In the genomic region with DNA sequence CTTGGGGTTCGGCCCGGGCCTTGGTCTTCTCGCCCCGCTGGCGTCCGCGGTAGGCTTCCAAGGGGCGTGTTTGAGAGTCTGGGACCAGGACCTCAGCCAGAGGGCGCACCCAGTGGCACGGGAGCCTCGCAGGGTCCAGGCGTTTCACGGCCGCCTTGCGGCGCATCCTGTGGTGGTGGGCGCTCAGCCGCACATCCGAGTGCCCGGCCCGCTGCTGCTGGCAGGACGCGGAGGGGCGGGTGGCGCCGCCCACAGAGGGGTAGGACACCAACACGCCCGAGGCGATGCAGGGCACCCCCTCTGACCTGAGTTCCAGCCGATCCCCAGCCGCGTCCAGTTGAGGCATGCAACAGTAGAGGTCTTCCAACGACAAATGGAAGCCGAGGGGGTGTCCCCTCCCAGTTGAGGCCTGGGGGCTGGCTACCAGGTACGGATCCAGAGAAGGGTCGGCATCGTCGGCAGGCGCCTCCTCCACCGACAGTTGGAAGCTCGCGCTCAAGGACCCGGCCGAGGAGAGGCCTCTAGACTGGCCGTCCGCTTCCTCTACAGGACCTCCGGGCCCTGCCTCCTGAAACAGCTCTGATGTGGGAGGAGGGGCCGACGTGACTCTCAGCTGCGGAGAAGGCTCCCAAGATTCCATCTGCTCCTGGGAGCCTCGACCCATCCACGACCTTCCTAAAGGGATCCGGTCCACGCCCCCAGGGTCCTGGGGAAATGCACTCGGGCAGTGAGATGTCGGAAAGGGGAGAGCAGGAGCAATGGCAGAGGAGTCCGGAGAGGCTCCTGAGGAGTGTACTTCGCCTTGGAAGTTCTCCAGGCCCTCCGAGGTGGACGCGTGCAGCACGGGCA, we compare ENCODE assay signal across 9 cellular contexts. TPM values are rescaled to one million over a fixed set of nuclear protein-coding genes. Genes with fewer than 3 reads are reported as not detected.
DNase-seq lines count a peak whose midpoint lies in the region; ATAC-seq and TF ChIP-seq lines count a peak whose summit lies in the region.
"Had no signal": no experiment of that assay in that cellular context is flagged by ENCODE, and none has a peak within 500 bp of the region (broad histone marks: within the 10 kb centered on the region; RNA-seq: fewer than 3 reads in every experiment).

No MANE protein-coding gene starts in this region.

- H3K4me1 ChIP-seq in PC-9 (replicated peaks; ENCODE audit: insufficient read depth), result peaks cover under 1% of the 10 kb centered on the region; the same call in 1 of the 2 replicates
- peaks cover 0 to 14% of the 10 kb centered on the region in 2 donors for H3K4me1 ChIP-seq in naive thymus-derived CD4-positive, alpha-beta T cell (ENCODE audit: control insufficient read depth in 2 of 2, insufficient read depth in 2 of 2, low read length in 2 of 2)
- H3K4me1 ChIP-seq: A549 had no signal

- peak overlapping the region in 4 of 9 donors; percentile 21 to 92 (median 74) for H3K27ac Mint-ChIP-seq in naive thymus-derived CD4-positive, alpha-beta T cell

- no peaks in the 10 kb centered on the region for H3K9me3 Mint-ChIP-seq in naive thymus-derived CD4-positive, alpha-beta T cell

- H3K79me2 ChIP-seq in PC-9 (ENCODE audit: low read depth), result no peaks in the 10 kb centered on the region

- no peaks in the 10 kb centered on the region for H3K9me2 ChIP-seq in PC-9 (ENCODE audit: insufficient read depth)

- no peaks in the 10 kb centered on the region for H3K27me3 ChIP-seq in PC-9 (ENCODE audit: insufficient read depth, low read depth)
- H3K27me3 ChIP-seq in naive thymus-derived CD4-positive, alpha-beta T cell (ENCODE audit: control insufficient read depth in 2 of 2, insufficient read depth in 2 of 2, low read length in 2 of 2), result peaks cover 0 to 4% of the 10 kb centered on the region in 2 donors

- H2AFZ ChIP-seq in PC-9, result no peak overlapping the region

- no peaks in the 10 kb centered on the region for H4K20me1 ChIP-seq in PC-9 (ENCODE audit: insufficient read depth)

- CTCF ChIA-PET in PC-9 (lab: Charles Lee), result no interaction called here
- CTCF ChIA-PET in naive thymus-derived CD4-positive, alpha-beta T cell (lab: Charles Lee), result no interaction called here

- peaks cover 0 to 12% (median 0%) of the 10 kb centered on the region in 5 donors for H3K27me3 Mint-ChIP-seq in naive thymus-derived CD4-positive, alpha-beta T cell

- no peak overlapping the region; the same call in 1 of the 2 replicates for H3K4me3 ChIP-seq in PC-9
- H3K4me3 ChIP-seq in epithelial cell of proximal tubule (ENCODE audit: low read depth, low read length), result peak overlapping the region; percentile 64
- H3K4me3 ChIP-seq in naive thymus-derived CD4-positive, alpha-beta T cell (ENCODE audit: low read length), result peak overlapping the region; percentile 57
- H3K4me3 ChIP-seq: A549 had no signal

- ATAC-seq in naive thymus-derived CD4-positive, alpha-beta T cell, result peak; percentile 54
- ATAC-seq in GM21717 (IDR thresholded peaks at IDR 0.05; ENCODE audit: unreplicated experiment) (no peak), HG02840 (IDR thresholded peaks at IDR 0.05; ENCODE audit: low FRiP score, unreplicated experiment) (no peak)
- ATAC-seq: A549 had no signal

- H3K36me3 ChIP-seq in PC-9 (ENCODE audit: low read depth), result no peaks in the 10 kb centered on the region
- H3K36me3 ChIP-seq in naive thymus-derived CD4-positive, alpha-beta T cell (ENCODE audit: control insufficient read depth in 2 of 3, insufficient read depth in 3 of 3, low read length in 3 of 3), result no peaks in the 10 kb centered on the region

- H3K9me3 ChIP-seq in PC-9 (ENCODE audit: insufficient read depth, low read depth), result no peaks in the 10 kb centered on the region
- H3K9me3 ChIP-seq in naive thymus-derived CD4-positive, alpha-beta T cell (ENCODE audit: control insufficient read depth in 2 of 3, low read length in 3 of 3), result no peaks in the 10 kb centered on the region
- H3K9me3 ChIP-seq: A549 had no signal

- H3K4me3 Mint-ChIP-seq in naive thymus-derived CD4-positive, alpha-beta T cell, result peak overlapping the region; percentile 37 to 87 (median 78)

- no peaks in the 10 kb centered on the region for H3F3A ChIP-seq in PC-9 (ENCODE audit: insufficient read depth, low read depth)

- no peak overlapping the region for H3K27ac ChIP-seq in PC-9
- peak overlapping the region; percentile 49 for H3K27ac ChIP-seq in naive thymus-derived CD4-positive, alpha-beta T cell (ENCODE audit: low read depth, low read length)
- H3K27ac ChIP-seq: A549 had no signal

- POLR2A ChIA-PET in PC-9 (lab: Charles Lee; ENCODE audit: unreplicated experiment), result no interaction called here
- POLR2A ChIA-PET in naive thymus-derived CD4-positive, alpha-beta T cell (lab: Charles Lee), result interaction anchor here (0.7 to 2.8 kb wide), 5 partner anchors 23 to 173 kb away, joined by 3 to 8 read pairs (median 3); a partner anchor contains a TSS

- no peaks in the 10 kb centered on the region for H3K36me3 Mint-ChIP-seq in naive thymus-derived CD4-positive, alpha-beta T cell

- DNase-seq in NCI-H510A (lab: John Stamatoyannopoulos, UW) (peak; percentile 36), NCI-H510A treated with DMSO at 0.1 percent for 48 hours (lab: John Stamatoyannopoulos, UW) (no peak), PC-9 (no peak), epithelial cell of proximal tubule (ENCODE audit: low read depth) (no peak), SW480 (ENCODE audit: low spot score) (no peak)
- peak in 4 of 9 donors; percentile 14 to 33 (median 26) for DNase-seq in naive thymus-derived CD4-positive, alpha-beta T cell

- intact Hi-C loops in PC-9 (cut with micrococcal nuclease; ENCODE audit: unreplicated experiment), result no loop called here
- intact Hi-C loops in naive thymus-derived CD4-positive, alpha-beta T cell (cut with micrococcal nuclease), result loop anchor here in 1 of 2 donors (1.0 kb wide), 1 partner anchor 23 kb away; no protein-coding TSS in a partner anchor

- TF ChIP-seq CTCF in PC-9 (conservative IDR thresholded peaks at IDR 0.05) (no peak), epithelial cell of proximal tubule (conservative IDR thresholded peaks at IDR 0.05; ENCODE audit: low read depth, low read length) (peak; percentile 32)

- H3K4me2 ChIP-seq in PC-9, result peak overlapping the region; percentile 22; the same call in 1 of the 2 replicates
- H3K4me2 ChIP-seq: A549 had no signal

- no TSS peak for BruUV-seq in PC-9 (replicated peaks; lab: Mats Ljungman, UMichigan)

- H3K4me1 Mint-ChIP-seq in naive thymus-derived CD4-positive, alpha-beta T cell, result peaks cover 8 to 42% (median 31%) of the 10 kb centered on the region in 7 donors

RNA-seq across cellular contexts. Expression of a gene that starts 6.3 kb away (rescaled TPM):
- total RNA-seq in PC-9 (2021) (9.8 and 12.0 TPM in 2 replicates), epithelial cell of proximal tubule (2.7 and 4.1 TPM in 2 replicates)
- 10 to 100 TPM in 1 of 5 experiments, 1 to 10 TPM in 4; 4.3 to 10.5 (median 6.8) TPM for total RNA-seq in naive thymus-derived CD4-positive, alpha-beta T cell
- 1 to 10 TPM; 7.9 to 8.6 TPM for polyA plus RNA-seq in naive thymus-derived CD4-positive, alpha-beta T cell

RNA-seq across cellular contexts. Expression of a gene that starts 6.4 kb away (rescaled TPM):
- total RNA-seq in PC-9 (2021) (46.7 and 53.0 TPM in 2 replicates), epithelial cell of proximal tubule (45.1 and 61.7 TPM in 2 replicates)
- total RNA-seq in naive thymus-derived CD4-positive, alpha-beta T cell, result 10 to 100 TPM; 26.5 to 78.5 (median 30.8) TPM
- 10 to 100 TPM; 38.8 to 68.2 TPM for polyA plus RNA-seq in naive thymus-derived CD4-positive, alpha-beta T cell

RNA-seq across cellular contexts. Expression of a gene that starts 26.6 kb away (rescaled TPM):
- 58.9 and 63.4 TPM in 2 replicates for total RNA-seq in PC-9 (2021)
- 77.3 and 85.3 TPM in 2 replicates for total RNA-seq in epithelial cell of proximal tubule
- total RNA-seq in naive thymus-derived CD4-positive, alpha-beta T cell, result 1 to 10 TPM in 2 of 5 experiments, under 1 TPM in 1, not detected in 2; 0.97 to 1.5 (median 1.3) TPM
- under 1 TPM; 0.26 to 0.28 TPM for polyA plus RNA-seq in naive thymus-derived CD4-positive, alpha-beta T cell

RNA-seq across cellular contexts. Expression of a gene that starts 35.0 kb away (rescaled TPM):
- 130 and 147 TPM in 2 replicates for total RNA-seq in PC-9 (2021)
- total RNA-seq in epithelial cell of proximal tubule, result 93.1 and 96.3 TPM in 2 replicates
- 100 to 1,000 TPM in 2 of 5 experiments, 10 to 100 TPM in 3; 73.6 to 113 (median 98.5) TPM for total RNA-seq in naive thymus-derived CD4-positive, alpha-beta T cell
- polyA plus RNA-seq in naive thymus-derived CD4-positive, alpha-beta T cell, result 10 to 100 TPM; 52.1 to 77.2 TPM

RNA-seq across cellular contexts. Expression of a gene that starts 39.8 kb away (rescaled TPM):
- total RNA-seq in PC-9 (2021) (32.5 and 34.2 TPM in 2 replicates), epithelial cell of proximal tubule (5.3 and 7.0 TPM in 2 replicates)
- total RNA-seq in naive thymus-derived CD4-positive, alpha-beta T cell, result 10 to 100 TPM; 42.1 to 96.5 (median 46.8) TPM
- polyA plus RNA-seq in naive thymus-derived CD4-positive, alpha-beta T cell, result 10 to 100 TPM; 11.6 TPM

Comparison
In these comparisons a context has a peak if more than half of its experiments do, and no peak if none do; other contexts are left out.
1. RNA of a gene that starts 26.6 kb away (total RNA-seq): 77.3 to 85.3 TPM in epithelial cell of proximal tubule and 58.9 to 63.4 TPM in PC-9; 0.97 to 1.5 TPM in naive thymus-derived CD4-positive, alpha-beta T cell; every median in the first group is over 10 times any median in the second.